ENCODE assay signal across 1 cellular context in genomic region chr5:75720882-75721281, GRCh38.
TF ChIP-seq lines count a peak whose summit lies in the region.

No MANE protein-coding gene starts in this region.

TF ChIP-seq in HepG2, 621 proteins besides CTCF, POLR2A, EP300 and RAD21 (continued from another document):
- TF ChIP-seq BCL3 (CRISPR knock-in tag; IDR thresholded peaks at IDR 0.05), result no peak
